2 cellular contexts compared by ENCODE assay signal in genomic region chr9:136460772-136461325, GRCh38.
TF ChIP-seq lines count a peak whose summit lies in the region.

No MANE protein-coding gene starts in this region.

TF ChIP-seq in HepG2, 621 proteins besides CTCF, POLR2A, EP300 and RAD21:
- TF ChIP-seq, protein P1, sequence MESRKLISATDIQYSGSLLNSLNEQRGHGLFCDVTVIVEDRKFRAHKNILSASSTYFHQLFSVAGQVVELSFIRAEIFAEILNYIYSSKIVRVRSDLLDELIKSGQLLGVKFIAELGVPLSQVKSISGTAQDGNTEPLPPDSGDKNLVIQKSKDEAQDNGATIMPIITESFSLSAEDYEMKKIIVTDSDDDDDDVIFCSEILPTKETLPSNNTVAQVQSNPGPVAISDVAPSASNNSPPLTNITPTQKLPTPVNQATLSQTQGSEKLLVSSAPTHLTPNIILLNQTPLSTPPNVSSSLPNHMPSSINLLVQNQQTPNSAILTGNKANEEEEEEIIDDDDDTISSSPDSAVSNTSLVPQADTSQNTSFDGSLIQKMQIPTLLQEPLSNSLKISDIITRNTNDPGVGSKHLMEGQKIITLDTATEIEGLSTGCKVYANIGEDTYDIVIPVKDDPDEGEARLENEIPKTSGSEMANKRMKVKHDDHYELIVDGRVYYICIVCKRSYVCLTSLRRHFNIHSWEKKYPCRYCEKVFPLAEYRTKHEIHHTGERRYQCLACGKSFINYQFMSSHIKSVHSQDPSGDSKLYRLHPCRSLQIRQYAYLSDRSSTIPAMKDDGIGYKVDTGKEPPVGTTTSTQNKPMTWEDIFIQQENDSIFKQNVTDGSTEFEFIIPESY (CRISPR knock-in tag; IDR thresholded peaks at IDR 0.05): peak; percentile 91
- TF ChIP-seq HDAC2 (CRISPR knock-in tag; IDR thresholded peaks at IDR 0.05) (no peak), ARNTL (CRISPR knock-in tag; IDR thresholded peaks at IDR 0.05) (no peak)
TF ChIP-seq in HepG2: peak in this region for 1.

TF ChIP-seq in HEK293, 187 proteins besides CTCF, POLR2A, EP300 and RAD21:
- TF ChIP-seq HOXA7 (CRISPR knock-in tag; IDR thresholded peaks at IDR 0.05; ENCODE audit: borderline replicate concordance) (no peak), ZNF664 (tag by site-specific recombination; IDR thresholded peaks at IDR 0.05) (peak; percentile 94)
